Comparison of ENCODE assay signal across 15 cellular contexts in the genomic region with DNA sequence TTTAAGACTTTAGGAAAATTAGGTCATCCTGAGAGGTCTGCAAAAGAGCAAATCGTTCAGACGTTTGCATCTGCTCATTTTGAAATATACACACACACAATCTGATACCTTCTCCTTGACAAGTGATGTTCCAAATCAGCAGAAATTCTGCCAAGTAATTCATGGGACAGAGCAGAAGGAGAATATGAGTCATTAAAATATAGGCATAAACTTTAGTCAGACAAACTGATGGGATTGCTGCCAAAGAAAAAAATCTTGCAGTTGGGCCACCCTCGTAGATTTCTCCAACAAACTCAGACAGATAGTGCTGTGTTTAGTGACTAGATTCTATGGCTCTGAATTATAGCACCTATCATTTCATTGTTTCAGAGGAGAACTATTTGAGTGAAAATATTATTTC.
DNase-seq lines count a peak whose midpoint lies in the region; ATAC-seq and TF ChIP-seq lines count a peak whose summit lies in the region.
"Had no signal": no experiment of that assay in that cellular context is flagged by ENCODE, and none has a peak within 500 bp of the region (broad histone marks: within the 10 kb centered on the region; RNA-seq: fewer than 3 reads in every experiment).

No MANE protein-coding gene starts in this region.

- no peaks in the 10 kb centered on the region for H3K36me3 Mint-ChIP-seq in chondrocyte (ENCODE audit: low read depth)
- no peaks in the 10 kb centered on the region for H3K36me3 Mint-ChIP-seq in neural progenitor cell
- H3K36me3 Mint-ChIP-seq: activated CD8-positive, alpha-beta memory T cell treated with anti-CD3 and anti-CD28 coated beads, Interleukin-2, amount 10 ng/mL, durations not matched to agents 7 days and 5 days; T-cell had no signal

- TF ChIP-seq CTCF in BJ (IDR thresholded peaks at IDR 0.05; ENCODE audit: insufficient read depth, low read depth, low read length): no peak
- TF ChIP-seq CTCF in chondrocyte (IDR thresholded peaks at IDR 0.05): no peak
- TF ChIP-seq CTCF in upper lobe of right lung (IDR thresholded peaks at IDR 0.05): no peak
- no peak for TF ChIP-seq CTCF in neural progenitor cell (IDR thresholded peaks at IDR 0.05)

- H3K4me1 ChIP-seq in upper lobe of right lung (no peaks in the 10 kb centered on the region), neural progenitor cell (no peaks in the 10 kb centered on the region)
- H3K4me1 ChIP-seq: Caco-2 had no signal

- H3K4me3 ChIP-seq in BJ (ENCODE audit: low read depth, low read length) (no peak overlapping the region), MG63 (no peak overlapping the region), upper lobe of right lung (no peak overlapping the region), neural progenitor cell (no peak overlapping the region)
- H3K4me3 ChIP-seq: esophagus muscularis mucosa had no signal

- CTCF ChIA-PET in BJ (lab: Yijun Ruan, JAX): no interaction called here

- no peak for ATAC-seq in upper lobe of right lung
- no peak for ATAC-seq in HG02840 (IDR thresholded peaks at IDR 0.05; ENCODE audit: low FRiP score, unreplicated experiment)
- ATAC-seq in GM18909 (IDR thresholded peaks at IDR 0.05; ENCODE audit: poor library complexity, unreplicated experiment): no peak
- ATAC-seq: activated CD8-positive, alpha-beta memory T cell treated with anti-CD3 and anti-CD28 coated beads, Interleukin-2, amount 10 ng/mL, durations not matched to agents 7 days and 5 days; right cardiac atrium; T-cell had no signal

- H3K4me1 Mint-ChIP-seq in chondrocyte (ENCODE audit: low read depth): peaks cover 39% of the 10 kb centered on the region
- H3K4me1 Mint-ChIP-seq in neural progenitor cell: no peaks in the 10 kb centered on the region
- H3K4me1 Mint-ChIP-seq: activated CD8-positive, alpha-beta memory T cell treated with anti-CD3 and anti-CD28 coated beads, Interleukin-2, amount 10 ng/mL, durations not matched to agents 7 days and 5 days; T-cell had no signal

- H3K36me3 ChIP-seq in BJ (ENCODE audit: control insufficient read depth, insufficient read depth, low read length) (no peaks in the 10 kb centered on the region), MG63 (no peaks in the 10 kb centered on the region), upper lobe of right lung (no peaks in the 10 kb centered on the region), neural progenitor cell (no peaks in the 10 kb centered on the region)
- H3K36me3 ChIP-seq: esophagus muscularis mucosa had no signal

- H3K9me3 ChIP-seq in MG63 (no peaks in the 10 kb centered on the region), upper lobe of right lung (no peaks in the 10 kb centered on the region), neural progenitor cell (ENCODE audit: low read depth) (no peaks in the 10 kb centered on the region)
- H3K9me3 ChIP-seq: Caco-2, esophagus muscularis mucosa had no signal

- H3K27ac Mint-ChIP-seq in chondrocyte (ENCODE audit: unreplicated experiment) (peak overlapping the region; percentile 81), neural progenitor cell (no peak overlapping the region)
- H3K27ac Mint-ChIP-seq: activated CD8-positive, alpha-beta memory T cell treated with anti-CD3 and anti-CD28 coated beads, Interleukin-2, amount 10 ng/mL, durations not matched to agents 7 days and 5 days; T-cell had no signal

- no peak overlapping the region for H2AFZ ChIP-seq in neural progenitor cell (replicated peaks)

- H3K9me3 Mint-ChIP-seq in chondrocyte (ENCODE audit: low read depth) (no peaks in the 10 kb centered on the region), neural progenitor cell (no peaks in the 10 kb centered on the region)
- H3K9me3 Mint-ChIP-seq: T-cell had no signal

- no peak overlapping the region for H3K27ac ChIP-seq in upper lobe of right lung
- H3K27ac ChIP-seq in neural progenitor cell: no peak overlapping the region
- H3K27ac ChIP-seq: esophagus muscularis mucosa had no signal

- POLR2A ChIA-PET in BJ (lab: Charles Lee): no interaction called here

- peak; percentile 35 for DNase-seq in BJ (ENCODE audit: low read depth)
- peak; percentile 43 for DNase-seq in MG63
- DNase-seq in chondrocyte (ENCODE audit: low spot score): no peak
- DNase-seq in mucosa of gallbladder (ENCODE audit: low spot score): peak; percentile 21
- no peak for DNase-seq in upper lobe of right lung
- no peak for DNase-seq in neural progenitor cell (ENCODE audit: low spot score)
- DNase-seq: activated CD8-positive, alpha-beta memory T cell treated with anti-CD3 and anti-CD28 coated beads, Interleukin-2, amount 10 ng/mL, durations not matched to agents 7 days and 5 days; Caco-2; Karpas-422; NCI-H526 treated with DMSO at 0.1 percent for 48 hours; right cardiac atrium; T-cell had no signal

- H4K20me1 ChIP-seq in neural progenitor cell (ENCODE audit: low read depth): no peaks in the 10 kb centered on the region

- no peaks in the 10 kb centered on the region for H3K79me2 ChIP-seq in neural progenitor cell (ENCODE audit: low read depth)

- H3K27me3 ChIP-seq in BJ (ENCODE audit: control insufficient read depth, insufficient read depth, low read length) (no peaks in the 10 kb centered on the region), MG63 (no peaks in the 10 kb centered on the region), upper lobe of right lung (peaks cover 5% of the 10 kb centered on the region), neural progenitor cell (no peaks in the 10 kb centered on the region)
- H3K27me3 ChIP-seq: esophagus muscularis mucosa had no signal

- H3K4me3 Mint-ChIP-seq in chondrocyte (ENCODE audit: unreplicated experiment) (no peak overlapping the region), neural progenitor cell (no peak overlapping the region)
- H3K4me3 Mint-ChIP-seq: activated CD8-positive, alpha-beta memory T cell treated with anti-CD3 and anti-CD28 coated beads, Interleukin-2, amount 10 ng/mL, durations not matched to agents 7 days and 5 days; T-cell had no signal

- no peak overlapping the region for H3K4me2 ChIP-seq in neural progenitor cell

- intact Hi-C loops in upper lobe of right lung (cut with DNase I): no loop called here

- no peaks in the 10 kb centered on the region for H3F3A ChIP-seq in neural progenitor cell (ENCODE audit: low read depth)

- H3K9ac ChIP-seq in neural progenitor cell: no peak overlapping the region

- H3K27me3 Mint-ChIP-seq in chondrocyte (ENCODE audit: low read depth): no peaks in the 10 kb centered on the region
- H3K27me3 Mint-ChIP-seq in neural progenitor cell (ENCODE audit: insufficient read depth, low read depth): no peaks in the 10 kb centered on the region
- H3K27me3 Mint-ChIP-seq: activated CD8-positive, alpha-beta memory T cell treated with anti-CD3 and anti-CD28 coated beads, Interleukin-2, amount 10 ng/mL, durations not matched to agents 7 days and 5 days had no signal

Comparison
In these comparisons a context has a peak if more than half of its experiments do, and no peak if none do; other contexts are left out.
1. DNase-seq: peak in BJ (single experiment), MG63 (single experiment) and mucosa of gallbladder (single experiment); none in chondrocyte (single experiment), upper lobe of right lung (single experiment) and neural progenitor cell (single experiment).